1 cellular context compared by ENCODE assay signal in the genomic region with DNA sequence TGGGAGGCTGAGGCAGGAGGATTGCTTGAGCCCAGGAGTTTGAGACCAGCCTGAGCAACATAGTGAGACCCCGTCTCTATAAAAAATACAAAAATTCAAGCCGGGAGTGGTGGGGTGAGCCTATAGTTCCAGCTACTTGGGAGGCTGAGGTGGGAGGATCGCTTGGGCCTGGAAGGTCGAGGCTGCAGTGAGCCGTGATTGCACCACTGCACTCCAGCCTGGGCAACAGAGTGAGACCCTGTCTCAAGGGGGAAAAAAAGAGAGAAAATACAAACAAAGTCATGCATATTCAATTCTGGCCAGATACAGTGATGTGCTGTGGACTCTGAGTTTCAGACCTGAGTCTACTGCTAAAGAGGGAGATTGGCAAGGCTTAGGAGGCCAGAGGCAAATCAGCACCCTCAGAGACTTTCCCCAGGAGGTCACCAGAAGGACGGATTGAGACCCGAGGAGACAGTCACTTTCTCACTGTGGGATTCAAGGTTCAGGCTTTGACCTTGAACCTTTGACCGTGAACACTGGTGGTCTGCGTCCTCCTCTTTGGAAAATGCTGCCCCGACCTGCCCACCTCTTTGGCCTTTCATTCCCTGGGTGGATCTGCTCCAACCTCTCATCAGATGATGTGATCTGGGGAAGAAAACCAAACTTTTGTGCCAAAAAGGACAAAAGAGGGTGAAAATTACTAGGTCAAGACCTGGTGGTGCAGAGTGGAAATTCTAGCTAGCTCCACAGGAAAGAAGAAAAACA.
TF ChIP-seq lines count a peak whose summit lies in the region.

No MANE protein-coding gene starts in this region.

TF ChIP-seq in SK-N-SH, 30 proteins besides CTCF, POLR2A, EP300 and RAD21 (continued from another document):
- TF ChIP-seq, protein P1, sequence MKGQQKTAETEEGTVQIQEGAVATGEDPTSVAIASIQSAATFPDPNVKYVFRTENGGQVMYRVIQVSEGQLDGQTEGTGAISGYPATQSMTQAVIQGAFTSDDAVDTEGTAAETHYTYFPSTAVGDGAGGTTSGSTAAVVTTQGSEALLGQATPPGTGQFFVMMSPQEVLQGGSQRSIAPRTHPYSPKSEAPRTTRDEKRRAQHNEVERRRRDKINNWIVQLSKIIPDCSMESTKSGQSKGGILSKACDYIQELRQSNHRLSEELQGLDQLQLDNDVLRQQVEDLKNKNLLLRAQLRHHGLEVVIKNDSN (IDR thresholded peaks at IDR 0.05; ENCODE audit: borderline replicate concordance, low read depth): no peak
- no peak for TF ChIP-seq JUND (IDR thresholded peaks at IDR 0.05)
- no peak for TF ChIP-seq GATA2 (CRISPR knock-in tag; IDR thresholded peaks at IDR 0.05)
- TF ChIP-seq, protein P2, sequence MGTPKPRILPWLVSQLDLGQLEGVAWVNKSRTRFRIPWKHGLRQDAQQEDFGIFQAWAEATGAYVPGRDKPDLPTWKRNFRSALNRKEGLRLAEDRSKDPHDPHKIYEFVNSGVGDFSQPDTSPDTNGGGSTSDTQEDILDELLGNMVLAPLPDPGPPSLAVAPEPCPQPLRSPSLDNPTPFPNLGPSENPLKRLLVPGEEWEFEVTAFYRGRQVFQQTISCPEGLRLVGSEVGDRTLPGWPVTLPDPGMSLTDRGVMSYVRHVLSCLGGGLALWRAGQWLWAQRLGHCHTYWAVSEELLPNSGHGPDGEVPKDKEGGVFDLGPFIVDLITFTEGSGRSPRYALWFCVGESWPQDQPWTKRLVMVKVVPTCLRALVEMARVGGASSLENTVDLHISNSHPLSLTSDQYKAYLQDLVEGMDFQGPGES (IDR thresholded peaks at IDR 0.05; ENCODE audit: low read depth, low read length): no peak
- TF ChIP-seq, protein P3, sequence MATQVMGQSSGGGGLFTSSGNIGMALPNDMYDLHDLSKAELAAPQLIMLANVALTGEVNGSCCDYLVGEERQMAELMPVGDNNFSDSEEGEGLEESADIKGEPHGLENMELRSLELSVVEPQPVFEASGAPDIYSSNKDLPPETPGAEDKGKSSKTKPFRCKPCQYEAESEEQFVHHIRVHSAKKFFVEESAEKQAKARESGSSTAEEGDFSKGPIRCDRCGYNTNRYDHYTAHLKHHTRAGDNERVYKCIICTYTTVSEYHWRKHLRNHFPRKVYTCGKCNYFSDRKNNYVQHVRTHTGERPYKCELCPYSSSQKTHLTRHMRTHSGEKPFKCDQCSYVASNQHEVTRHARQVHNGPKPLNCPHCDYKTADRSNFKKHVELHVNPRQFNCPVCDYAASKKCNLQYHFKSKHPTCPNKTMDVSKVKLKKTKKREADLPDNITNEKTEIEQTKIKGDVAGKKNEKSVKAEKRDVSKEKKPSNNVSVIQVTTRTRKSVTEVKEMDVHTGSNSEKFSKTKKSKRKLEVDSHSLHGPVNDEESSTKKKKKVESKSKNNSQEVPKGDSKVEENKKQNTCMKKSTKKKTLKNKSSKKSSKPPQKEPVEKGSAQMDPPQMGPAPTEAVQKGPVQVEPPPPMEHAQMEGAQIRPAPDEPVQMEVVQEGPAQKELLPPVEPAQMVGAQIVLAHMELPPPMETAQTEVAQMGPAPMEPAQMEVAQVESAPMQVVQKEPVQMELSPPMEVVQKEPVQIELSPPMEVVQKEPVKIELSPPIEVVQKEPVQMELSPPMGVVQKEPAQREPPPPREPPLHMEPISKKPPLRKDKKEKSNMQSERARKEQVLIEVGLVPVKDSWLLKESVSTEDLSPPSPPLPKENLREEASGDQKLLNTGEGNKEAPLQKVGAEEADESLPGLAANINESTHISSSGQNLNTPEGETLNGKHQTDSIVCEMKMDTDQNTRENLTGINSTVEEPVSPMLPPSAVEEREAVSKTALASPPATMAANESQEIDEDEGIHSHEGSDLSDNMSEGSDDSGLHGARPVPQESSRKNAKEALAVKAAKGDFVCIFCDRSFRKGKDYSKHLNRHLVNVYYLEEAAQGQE (IDR thresholded peaks at IDR 0.05; ENCODE audit: low read depth, low read length): no peak
